In the genomic region with DNA sequence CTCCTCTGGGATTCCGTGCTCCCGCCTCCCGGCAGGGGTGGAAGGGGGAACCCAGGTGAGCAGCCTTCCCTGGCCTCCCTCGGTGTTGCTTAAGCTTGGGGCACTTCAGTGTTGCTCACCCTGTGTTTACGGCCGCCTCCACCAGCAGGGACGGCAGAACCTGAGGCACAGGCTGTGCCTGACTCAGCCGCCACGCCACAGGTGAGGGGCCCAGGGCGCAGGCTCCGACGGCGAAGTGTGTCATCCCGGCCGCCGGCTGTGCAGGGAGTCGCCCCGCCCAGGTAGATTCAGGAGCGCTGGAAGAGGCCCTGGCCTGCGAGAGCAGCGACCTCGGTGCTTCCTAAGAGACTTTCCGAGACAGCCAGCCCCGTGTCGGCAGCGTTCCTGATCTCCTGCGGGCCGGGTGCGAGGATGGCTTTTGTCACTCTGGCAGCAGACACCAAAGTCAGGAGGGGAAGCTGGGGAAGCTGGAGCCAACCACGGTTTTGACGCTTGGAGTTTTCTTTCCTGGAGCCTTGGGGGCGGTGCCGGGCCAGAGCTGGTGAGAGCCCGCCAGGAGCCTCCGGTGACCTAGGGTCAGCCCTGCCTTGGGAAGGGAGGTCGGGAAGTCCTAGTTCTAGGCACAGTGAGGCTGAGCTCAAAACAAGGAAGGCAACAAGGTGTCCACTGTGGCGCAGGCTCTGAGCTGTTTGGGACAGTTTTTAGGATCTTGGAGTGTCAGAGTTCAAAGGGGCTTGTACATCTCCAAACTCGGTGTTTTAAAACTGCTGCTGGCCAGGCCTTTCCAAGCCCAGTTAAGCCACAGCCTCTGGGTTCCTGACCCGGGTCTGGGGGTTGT, we compare ENCODE assay signal across 1 cellular context.
TF ChIP-seq lines count a peak whose summit lies in the region.

No MANE protein-coding gene starts in this region.

TF ChIP-seq in HepG2, 621 proteins besides CTCF, POLR2A, EP300 and RAD21 (continued from another document and continues in another):
- TF ChIP-seq, protein P1, sequence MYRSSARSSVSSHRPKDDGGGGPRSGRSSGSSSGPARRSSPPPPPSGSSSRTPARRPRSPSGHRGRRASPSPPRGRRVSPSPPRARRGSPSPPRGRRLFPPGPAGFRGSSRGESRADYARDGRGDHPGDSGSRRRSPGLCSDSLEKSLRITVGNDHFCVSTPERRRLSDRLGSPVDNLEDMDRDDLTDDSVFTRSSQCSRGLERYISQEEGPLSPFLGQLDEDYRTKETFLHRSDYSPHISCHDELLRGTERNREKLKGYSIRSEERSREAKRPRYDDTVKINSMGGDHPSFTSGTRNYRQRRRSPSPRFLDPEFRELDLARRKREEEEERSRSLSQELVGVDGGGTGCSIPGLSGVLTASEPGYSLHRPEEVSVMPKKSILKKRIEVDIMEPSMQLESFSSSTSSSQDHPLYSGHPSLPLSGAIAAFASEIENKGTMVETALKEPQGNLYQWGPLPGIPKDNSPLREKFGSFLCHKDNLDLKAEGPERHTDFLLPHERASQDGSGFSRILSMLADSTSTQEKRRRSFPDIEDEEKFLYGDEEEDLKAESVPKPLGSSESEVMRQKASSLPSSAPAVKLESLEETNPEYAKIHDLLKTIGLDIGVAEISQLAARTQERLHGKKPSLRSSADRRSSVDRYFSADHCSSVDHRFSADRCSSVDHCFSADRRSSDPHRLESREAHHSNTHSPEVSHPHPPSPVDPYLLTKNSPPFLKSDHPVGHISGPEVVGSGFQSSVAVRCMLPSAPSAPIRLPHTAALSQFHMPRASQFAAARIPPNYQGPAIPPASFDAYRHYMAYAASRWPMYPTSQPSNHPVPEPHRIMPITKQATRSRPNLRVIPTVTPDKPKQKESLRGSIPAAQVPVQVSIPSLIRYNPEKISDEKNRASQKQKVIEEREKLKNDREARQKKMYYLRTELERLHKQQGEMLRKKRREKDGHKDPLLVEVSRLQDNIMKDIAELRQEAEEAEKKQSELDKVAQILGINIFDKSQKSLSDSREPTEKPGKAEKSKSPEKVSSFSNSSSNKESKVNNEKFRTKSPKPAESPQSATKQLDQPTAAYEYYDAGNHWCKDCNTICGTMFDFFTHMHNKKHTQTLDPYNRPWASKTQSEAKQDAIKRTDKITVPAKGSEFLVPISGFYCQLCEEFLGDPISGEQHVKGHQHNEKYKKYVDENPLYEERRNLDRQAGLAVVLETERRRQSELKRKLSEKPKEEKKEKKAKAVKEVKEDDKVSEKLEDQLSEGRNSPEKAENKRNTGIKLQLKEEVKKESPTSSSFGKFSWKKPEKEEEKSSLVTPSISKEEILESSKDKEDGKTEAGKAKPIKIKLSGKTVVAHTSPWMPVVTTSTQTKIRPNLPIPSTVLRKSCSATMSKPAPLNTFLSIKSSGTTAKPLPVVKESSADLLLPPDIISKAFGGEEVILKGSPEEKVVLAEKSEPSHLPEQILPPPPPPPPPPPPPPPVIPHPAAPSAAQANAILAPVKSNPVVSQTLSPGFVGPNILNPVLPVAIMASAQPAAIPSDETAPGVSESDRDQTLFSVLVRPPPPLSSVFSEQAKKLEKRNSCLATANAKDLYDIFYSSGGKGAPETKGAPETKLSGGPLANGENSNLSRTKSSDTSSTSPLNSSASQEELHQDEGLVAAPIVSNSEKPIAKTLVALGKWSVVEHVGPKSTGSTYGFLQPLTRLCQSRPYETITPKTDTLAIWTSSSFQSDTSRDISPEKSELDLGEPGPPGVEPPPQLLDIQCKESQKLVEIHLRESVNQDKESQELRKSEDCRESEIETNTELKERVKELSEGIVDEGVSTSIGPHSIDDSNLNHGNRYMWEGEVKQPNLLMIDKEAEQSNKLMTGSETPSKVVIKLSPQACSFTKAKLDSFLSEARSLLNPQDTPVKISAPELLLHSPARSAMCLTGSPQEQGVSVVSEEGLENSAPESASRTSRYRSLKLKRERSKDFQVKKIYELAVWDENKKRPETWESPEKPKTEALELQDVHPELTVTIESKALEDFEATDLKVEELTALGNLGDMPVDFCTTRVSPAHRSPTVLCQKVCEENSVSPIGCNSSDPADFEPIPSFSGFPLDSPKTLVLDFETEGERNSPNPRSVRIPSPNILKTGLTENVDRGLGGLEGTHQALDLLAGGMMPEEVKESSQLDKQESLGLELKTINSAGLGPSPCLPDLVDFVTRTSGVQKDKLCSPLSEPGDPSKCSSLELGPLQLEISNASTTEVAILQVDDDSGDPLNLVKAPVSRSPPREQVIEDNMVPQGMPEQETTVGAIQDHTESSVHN (CRISPR knock-in tag; IDR thresholded peaks at IDR 0.05) = no peak
- TF ChIP-seq ZSCAN25 (CRISPR knock-in tag; IDR thresholded peaks at IDR 0.05) (peak; percentile 69; the same call in 1 of the 2 replicates), SIN3A (IDR thresholded peaks at IDR 0.05; ENCODE audit: borderline replicate concordance, low read depth, low read length) (peak; percentile 21; the same call in 1 of the 2 replicates), ZNF136 (CRISPR knock-in tag; IDR thresholded peaks at IDR 0.05; ENCODE audit: low read depth) (peak; percentile 76; the same call in 1 of the 2 replicates), ZNF570 (CRISPR knock-in tag; IDR thresholded peaks at IDR 0.05; ENCODE audit: borderline replicate concordance) (no peak), SIX4 (CRISPR knock-in tag; IDR thresholded peaks at IDR 0.05) (no peak), ZBTB38 (CRISPR knock-in tag; IDR thresholded peaks at IDR 0.05) (no peak), MEF2D (CRISPR knock-in tag; IDR thresholded peaks at IDR 0.05) (peak; percentile 67), MAFF (IDR thresholded peaks at IDR 0.05; ENCODE audit: low read depth, low read length) (no peak), WIZ (CRISPR knock-in tag; IDR thresholded peaks at IDR 0.05) (no peak), ZNF75D (CRISPR knock-in tag; IDR thresholded peaks at IDR 0.05; ENCODE audit: borderline replicate concordance) (no peak), HDAC1 (CRISPR knock-in tag; IDR thresholded peaks at IDR 0.05) (peak; percentile 82), ZNF331 (CRISPR knock-in tag; IDR thresholded peaks at IDR 0.05) (peak; percentile 78), ZNF615 (CRISPR knock-in tag; IDR thresholded peaks at IDR 0.05; ENCODE audit: borderline replicate concordance) (peak; percentile 32; the same call in 1 of the 2 replicates), ZNF841 (CRISPR knock-in tag; IDR thresholded peaks at IDR 0.05; ENCODE audit: borderline replicate concordance) (no peak), SP2 (CRISPR knock-in tag; IDR thresholded peaks at IDR 0.05) (no peak), RNF2 (conservative IDR thresholded peaks at IDR 0.05; ENCODE audit: low read depth) (peak; percentile 63; the same call in 1 of the 2 replicates), ARID2 (CRISPR knock-in tag; IDR thresholded peaks at IDR 0.05; ENCODE audit: borderline replicate concordance) (no peak; the same call in 1 of the 2 replicates), ZNF724P (CRISPR knock-in tag; IDR thresholded peaks at IDR 0.05; ENCODE audit: borderline replicate concordance) (0 out of 2 replicates have a peak, but pooled peaks have one; percentile 20), MZF1 (CRISPR knock-in tag; IDR thresholded peaks at IDR 0.05; ENCODE audit: borderline replicate concordance) (no peak), DNMT1 (CRISPR knock-in tag; IDR thresholded peaks at IDR 0.05) (no peak), RBAK (CRISPR knock-in tag; IDR thresholded peaks at IDR 0.05) (no peak), ZNF629 (CRISPR knock-in tag; conservative IDR thresholded peaks at IDR 0.05) (no peak; the same call in 1 of the 2 replicates), ZFP1 (CRISPR knock-in tag; IDR thresholded peaks at IDR 0.05) (no peak)
- TF ChIP-seq, protein P2, sequence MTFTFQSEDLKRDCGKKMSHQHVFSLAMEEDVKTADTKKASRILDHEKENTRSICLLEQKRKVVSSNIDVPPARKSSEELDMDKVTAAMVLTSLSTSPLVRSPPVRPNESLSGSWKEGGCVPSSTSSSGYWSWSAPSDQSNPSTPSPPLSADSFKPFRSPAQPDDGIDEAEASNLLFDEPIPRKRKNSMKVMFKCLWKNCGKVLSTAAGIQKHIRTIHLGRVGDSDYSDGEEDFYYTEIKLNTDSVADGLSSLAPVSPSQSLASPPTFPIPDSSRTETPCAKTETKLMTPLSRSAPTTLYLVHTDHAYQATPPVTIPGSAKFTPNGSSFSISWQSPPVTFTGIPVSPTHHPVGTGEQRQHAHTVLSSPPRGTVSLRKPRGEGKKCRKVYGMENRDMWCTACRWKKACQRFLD (CRISPR knock-in tag; IDR thresholded peaks at IDR 0.05; ENCODE audit: borderline replicate concordance) = no peak
- TF ChIP-seq, protein P3, sequence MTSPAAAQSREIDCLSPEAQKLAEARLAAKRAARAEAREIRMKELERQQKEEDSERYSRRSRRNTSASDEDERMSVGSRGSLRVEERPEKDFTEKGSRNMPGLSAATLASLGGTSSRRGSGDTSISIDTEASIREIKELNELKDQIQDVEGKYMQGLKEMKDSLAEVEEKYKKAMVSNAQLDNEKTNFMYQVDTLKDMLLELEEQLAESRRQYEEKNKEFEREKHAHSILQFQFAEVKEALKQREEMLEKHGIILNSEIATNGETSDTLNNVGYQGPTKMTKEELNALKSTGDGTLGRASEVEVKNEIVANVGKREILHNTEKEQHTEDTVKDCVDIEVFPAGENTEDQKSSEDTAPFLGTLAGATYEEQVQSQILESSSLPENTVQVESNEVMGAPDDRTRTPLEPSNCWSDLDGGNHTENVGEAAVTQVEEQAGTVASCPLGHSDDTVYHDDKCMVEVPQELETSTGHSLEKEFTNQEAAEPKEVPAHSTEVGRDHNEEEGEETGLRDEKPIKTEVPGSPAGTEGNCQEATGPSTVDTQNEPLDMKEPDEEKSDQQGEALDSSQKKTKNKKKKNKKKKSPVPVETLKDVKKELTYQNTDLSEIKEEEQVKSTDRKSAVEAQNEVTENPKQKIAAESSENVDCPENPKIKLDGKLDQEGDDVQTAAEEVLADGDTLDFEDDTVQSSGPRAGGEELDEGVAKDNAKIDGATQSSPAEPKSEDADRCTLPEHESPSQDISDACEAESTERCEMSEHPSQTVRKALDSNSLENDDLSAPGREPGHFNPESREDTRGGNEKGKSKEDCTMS (CRISPR knock-in tag; conservative IDR thresholded peaks at IDR 0.05) = no peak
- TF ChIP-seq, protein P4, sequence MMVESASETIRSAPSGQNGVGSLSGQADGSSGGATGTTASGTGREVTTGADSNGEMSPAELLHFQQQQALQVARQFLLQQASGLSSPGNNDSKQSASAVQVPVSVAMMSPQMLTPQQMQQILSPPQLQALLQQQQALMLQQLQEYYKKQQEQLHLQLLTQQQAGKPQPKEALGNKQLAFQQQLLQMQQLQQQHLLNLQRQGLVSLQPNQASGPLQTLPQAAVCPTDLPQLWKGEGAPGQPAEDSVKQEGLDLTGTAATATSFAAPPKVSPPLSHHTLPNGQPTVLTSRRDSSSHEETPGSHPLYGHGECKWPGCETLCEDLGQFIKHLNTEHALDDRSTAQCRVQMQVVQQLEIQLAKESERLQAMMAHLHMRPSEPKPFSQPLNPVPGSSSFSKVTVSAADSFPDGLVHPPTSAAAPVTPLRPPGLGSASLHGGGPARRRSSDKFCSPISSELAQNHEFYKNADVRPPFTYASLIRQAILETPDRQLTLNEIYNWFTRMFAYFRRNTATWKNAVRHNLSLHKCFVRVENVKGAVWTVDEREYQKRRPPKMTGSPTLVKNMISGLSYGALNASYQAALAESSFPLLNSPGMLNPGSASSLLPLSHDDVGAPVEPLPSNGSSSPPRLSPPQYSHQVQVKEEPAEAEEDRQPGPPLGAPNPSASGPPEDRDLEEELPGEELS (CRISPR knock-in tag; IDR thresholded peaks at IDR 0.05) = peak; percentile 63
- TF ChIP-seq, protein P5, sequence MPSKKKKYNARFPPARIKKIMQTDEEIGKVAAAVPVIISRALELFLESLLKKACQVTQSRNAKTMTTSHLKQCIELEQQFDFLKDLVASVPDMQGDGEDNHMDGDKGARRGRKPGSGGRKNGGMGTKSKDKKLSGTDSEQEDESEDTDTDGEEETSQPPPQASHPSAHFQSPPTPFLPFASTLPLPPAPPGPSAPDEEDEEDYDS (CRISPR knock-in tag; IDR thresholded peaks at IDR 0.05) = 0 out of 2 replicates have a peak, but pooled peaks have one; percentile 27
- TF ChIP-seq, protein P6, sequence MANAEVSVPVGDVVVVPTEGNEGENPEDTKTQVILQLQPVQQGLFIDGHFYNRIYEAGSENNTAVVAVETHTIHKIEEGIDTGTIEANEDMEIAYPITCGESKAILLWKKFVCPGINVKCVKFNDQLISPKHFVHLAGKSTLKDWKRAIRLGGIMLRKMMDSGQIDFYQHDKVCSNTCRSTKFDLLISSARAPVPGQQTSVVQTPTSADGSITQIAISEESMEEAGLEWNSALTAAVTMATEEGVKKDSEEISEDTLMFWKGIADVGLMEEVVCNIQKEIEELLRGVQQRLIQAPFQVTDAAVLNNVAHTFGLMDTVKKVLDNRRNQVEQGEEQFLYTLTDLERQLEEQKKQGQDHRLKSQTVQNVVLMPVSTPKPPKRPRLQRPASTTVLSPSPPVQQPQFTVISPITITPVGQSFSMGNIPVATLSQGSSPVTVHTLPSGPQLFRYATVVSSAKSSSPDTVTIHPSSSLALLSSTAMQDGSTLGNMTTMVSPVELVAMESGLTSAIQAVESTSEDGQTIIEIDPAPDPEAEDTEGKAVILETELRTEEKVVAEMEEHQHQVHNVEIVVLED (CRISPR knock-in tag; IDR thresholded peaks at IDR 0.05; ENCODE audit: borderline replicate concordance) = peak; percentile 64; the same call in 1 of the 2 replicates
- TF ChIP-seq, protein P7, sequence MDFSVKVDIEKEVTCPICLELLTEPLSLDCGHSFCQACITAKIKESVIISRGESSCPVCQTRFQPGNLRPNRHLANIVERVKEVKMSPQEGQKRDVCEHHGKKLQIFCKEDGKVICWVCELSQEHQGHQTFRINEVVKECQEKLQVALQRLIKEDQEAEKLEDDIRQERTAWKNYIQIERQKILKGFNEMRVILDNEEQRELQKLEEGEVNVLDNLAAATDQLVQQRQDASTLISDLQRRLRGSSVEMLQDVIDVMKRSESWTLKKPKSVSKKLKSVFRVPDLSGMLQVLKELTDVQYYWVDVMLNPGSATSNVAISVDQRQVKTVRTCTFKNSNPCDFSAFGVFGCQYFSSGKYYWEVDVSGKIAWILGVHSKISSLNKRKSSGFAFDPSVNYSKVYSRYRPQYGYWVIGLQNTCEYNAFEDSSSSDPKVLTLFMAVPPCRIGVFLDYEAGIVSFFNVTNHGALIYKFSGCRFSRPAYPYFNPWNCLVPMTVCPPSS (IDR thresholded peaks at IDR 0.05) = no peak
- TF ChIP-seq, protein P8, sequence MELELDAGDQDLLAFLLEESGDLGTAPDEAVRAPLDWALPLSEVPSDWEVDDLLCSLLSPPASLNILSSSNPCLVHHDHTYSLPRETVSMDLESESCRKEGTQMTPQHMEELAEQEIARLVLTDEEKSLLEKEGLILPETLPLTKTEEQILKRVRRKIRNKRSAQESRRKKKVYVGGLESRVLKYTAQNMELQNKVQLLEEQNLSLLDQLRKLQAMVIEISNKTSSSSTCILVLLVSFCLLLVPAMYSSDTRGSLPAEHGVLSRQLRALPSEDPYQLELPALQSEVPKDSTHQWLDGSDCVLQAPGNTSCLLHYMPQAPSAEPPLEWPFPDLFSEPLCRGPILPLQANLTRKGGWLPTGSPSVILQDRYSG (CRISPR knock-in tag; IDR thresholded peaks at IDR 0.05) = no peak
- TF ChIP-seq, protein P9, sequence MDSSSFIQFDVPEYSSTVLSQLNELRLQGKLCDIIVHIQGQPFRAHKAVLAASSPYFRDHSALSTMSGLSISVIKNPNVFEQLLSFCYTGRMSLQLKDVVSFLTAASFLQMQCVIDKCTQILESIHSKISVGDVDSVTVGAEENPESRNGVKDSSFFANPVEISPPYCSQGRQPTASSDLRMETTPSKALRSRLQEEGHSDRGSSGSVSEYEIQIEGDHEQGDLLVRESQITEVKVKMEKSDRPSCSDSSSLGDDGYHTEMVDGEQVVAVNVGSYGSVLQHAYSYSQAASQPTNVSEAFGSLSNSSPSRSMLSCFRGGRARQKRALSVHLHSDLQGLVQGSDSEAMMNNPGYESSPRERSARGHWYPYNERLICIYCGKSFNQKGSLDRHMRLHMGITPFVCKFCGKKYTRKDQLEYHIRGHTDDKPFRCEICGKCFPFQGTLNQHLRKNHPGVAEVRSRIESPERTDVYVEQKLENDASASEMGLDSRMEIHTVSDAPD (CRISPR knock-in tag; IDR thresholded peaks at IDR 0.05) = peak; percentile 62; the same call in 1 of the 2 replicates
- TF ChIP-seq, protein P10, sequence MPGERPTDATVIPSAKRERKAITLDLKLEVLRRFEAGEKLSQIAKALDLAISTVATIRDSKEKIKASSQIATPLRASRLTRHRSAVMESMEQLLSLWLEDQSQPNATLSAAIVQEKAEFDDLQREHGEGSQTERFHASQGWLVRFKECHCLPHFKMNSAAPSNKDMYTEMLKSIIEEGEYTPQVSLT (CRISPR knock-in tag; IDR thresholded peaks at IDR 0.05; ENCODE audit: borderline replicate concordance, low read depth) = no peak
